Comparison of ENCODE assay signal across 14 cellular contexts in genomic region chr2:234178309-234179030, GRCh38.
DNase-seq lines count a peak whose midpoint lies in the region; ATAC-seq and TF ChIP-seq lines count a peak whose summit lies in the region.
"Had no signal": no experiment of that assay in that cellular context is flagged by ENCODE, and none has a peak within 500 bp of the region (broad histone marks: within the 10 kb centered on the region; RNA-seq: fewer than 3 reads in every experiment).

No MANE protein-coding gene starts in this region.

- no peak for TF ChIP-seq CTCF in lower lobe of right lung (IDR thresholded peaks at IDR 0.05)

- intact Hi-C loops in lower lobe of right lung (cut with DNase I), result no loop called here

- H3K36me3 ChIP-seq in lower lobe of right lung, result no peaks in the 10 kb centered on the region

- CTCF ChIA-PET in HEK293T (lab: Yijun Ruan, JAX), result interaction anchor here (0.6 kb wide), 2 partner anchors 20 to 80 kb away, joined by 3 read pairs; no protein-coding TSS in a partner anchor

- no peak overlapping the region for H3K27ac ChIP-seq in lower lobe of right lung

- H3K4me1 ChIP-seq in lower lobe of right lung, result no peaks in the 10 kb centered on the region

- POLR2A ChIA-PET in HEK293T (lab: Yijun Ruan, JAX), result interaction anchor here (0.9 kb wide), 1 partner anchor 22 kb away, joined by 3 read pairs; no protein-coding TSS in a partner anchor

- H3K9me3 ChIP-seq in lower lobe of right lung, result no peaks in the 10 kb centered on the region

- H3K4me3 ChIP-seq in lower lobe of right lung, result no peak overlapping the region

- peaks cover 3% of the 10 kb centered on the region for H3K27me3 ChIP-seq in lower lobe of right lung (ENCODE audit: low read depth)

- peak; percentile 66 to 75 for ATAC-seq in lower lobe of right lung
- ATAC-seq in GM18868 (IDR thresholded peaks at IDR 0.05; ENCODE audit: unreplicated experiment), result no peak
- ATAC-seq: natural killer cell treated with Interleukin-12 subunit alpha and Interleukin-12 subunit beta and Interleukin-15 and Interleukin-18, amount 100 ng/mL, for 72 hours; stimulated activated memory B cell treated with anti-CD40 and anti-IgM and Interleukin-4, amounts not matched to agents 10 μg/mL and 1 μg/mL and 100 μg/mL, for 72 hours had no signal

- DNase-seq in DMS79 treated with DMSO at 0.1 percent for 48 hours (lab: John Stamatoyannopoulos, UW), result peak; percentile 66
- DNase-seq in HEK293T (ENCODE audit: extremely low spot score), result peak; percentile 16
- DNase-seq in astrocyte of the hippocampus (ENCODE audit: low read depth, low spot score), result peak; percentile 87
- DNase-seq in lower lobe of right lung, result no peak
- DNase-seq in T1000 (lab: John Stamatoyannopoulos, UW), result no peak
- DNase-seq in amygdala (lab: John Stamatoyannopoulos, UW), result no peak
- DNase-seq: activated CD4-positive, alpha-beta memory T cell treated with anti-CD3 and anti-CD28 coated beads, Interleukin-2, amount 10 ng/mL, durations not matched to agents 7 days and 5 days; activated naive CD8-positive, alpha-beta T cell treated with anti-CD3 and anti-CD28 coated beads, Interleukin-2, amount 10 ng/mL, durations not matched to agents 7 days and 5 days; DMS153; HFFc6; SW 1271 had no signal

TF ChIP-seq in HEK293T, 16 proteins besides CTCF, POLR2A, EP300 and RAD21:
- TF ChIP-seq SUZ12 (IDR thresholded peaks at IDR 0.05) (no peak), ELF4 (IDR thresholded peaks at IDR 0.05) (no peak), L3MBTL2 (conservative IDR thresholded peaks at IDR 0.05) (no peak), FOXK2 (IDR thresholded peaks at IDR 0.05) (no peak), TARDBP (IDR thresholded peaks at IDR 0.05) (no peak), NFRKB (IDR thresholded peaks at IDR 0.05) (no peak), FOXM1 (IDR thresholded peaks at IDR 0.05; ENCODE audit: borderline replicate concordance) (no peak), ARNT (IDR thresholded peaks at IDR 0.05) (no peak), BHLHE40 (IDR thresholded peaks at IDR 0.05; ENCODE audit: borderline replicate concordance) (no peak), HDGF (IDR thresholded peaks at IDR 0.05; ENCODE audit: borderline replicate concordance) (no peak), FOXA1 (IDR thresholded peaks at IDR 0.05) (no peak), LEF1 (IDR thresholded peaks at IDR 0.05; ENCODE audit: borderline replicate concordance) (no peak), ZNF384 (IDR thresholded peaks at IDR 0.05) (no peak), CTBP1 (IDR thresholded peaks at IDR 0.05; ENCODE audit: borderline replicate concordance) (no peak), SP1 (IDR thresholded peaks at IDR 0.05) (no peak)
- TF ChIP-seq, protein P1, sequence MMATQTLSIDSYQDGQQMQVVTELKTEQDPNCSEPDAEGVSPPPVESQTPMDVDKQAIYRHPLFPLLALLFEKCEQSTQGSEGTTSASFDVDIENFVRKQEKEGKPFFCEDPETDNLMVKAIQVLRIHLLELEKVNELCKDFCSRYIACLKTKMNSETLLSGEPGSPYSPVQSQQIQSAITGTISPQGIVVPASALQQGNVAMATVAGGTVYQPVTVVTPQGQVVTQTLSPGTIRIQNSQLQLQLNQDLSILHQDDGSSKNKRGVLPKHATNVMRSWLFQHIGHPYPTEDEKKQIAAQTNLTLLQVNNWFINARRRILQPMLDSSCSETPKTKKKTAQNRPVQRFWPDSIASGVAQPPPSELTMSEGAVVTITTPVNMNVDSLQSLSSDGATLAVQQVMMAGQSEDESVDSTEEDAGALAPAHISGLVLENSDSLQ (IDR thresholded peaks at IDR 0.05), result no peak
TF ChIP-seq in HEK293T: peak in this region for 0.

Comparison
In these comparisons a context has a peak if more than half of its experiments do, and no peak if none do; other contexts are left out.
1. DNase-seq: peak in DMS79 treated with DMSO at 0.1 percent for 48 hours (single experiment), HEK293T (single experiment) and astrocyte of the hippocampus (single experiment); none in lower lobe of right lung (single experiment), T1000 (single experiment) and amygdala (0 of 56).